Comparison of ENCODE assay signal across 21 cellular contexts in genomic region chr12:110071967-110072366, GRCh38. TPM values are rescaled to one million over a fixed set of nuclear protein-coding genes. Genes with fewer than 3 reads are reported as not detected.
DNase-seq lines count a peak whose midpoint lies in the region; ATAC-seq and TF ChIP-seq lines count a peak whose summit lies in the region.
"Had no signal": no experiment of that assay in that cellular context is flagged by ENCODE, and none has a peak within 500 bp of the region (broad histone marks: within the 10 kb centered on the region; RNA-seq: fewer than 3 reads in every experiment).

No MANE protein-coding gene starts in this region.

- peaks cover 44% of the 10 kb centered on the region for H3K4me1 Mint-ChIP-seq in T-helper 1 cell treated with Interleukin-12 subunit alpha and Interleukin-12 subunit beta and Interleukin-4 antibody, amounts not matched to agents 30 μg/mL and 1 μg/mL, for 36 hours (ENCODE audit: low read depth)
- peaks cover 19 to 38% (median 26%) of the 10 kb centered on the region in 4 donors for H3K4me1 Mint-ChIP-seq in CD4-positive, alpha-beta memory T cell
- H3K4me1 Mint-ChIP-seq in activated T-helper 17 cell treated with anti-CD3 and anti-CD28 coated beads, Interleukin-2, amount 50 U/mL, for 72 hours: peaks cover 24% of the 10 kb centered on the region

- H3K9me3 ChIP-seq in CD4-positive, alpha-beta memory T cell (ENCODE audit: control insufficient read depth in 1 of 2, low read length in 2 of 2): no peaks in the 10 kb centered on the region
- H3K9me3 ChIP-seq: BE2C, psoas muscle had no signal

- peak overlapping the region; percentile 69 for H3K27ac Mint-ChIP-seq in T-helper 1 cell treated with Interleukin-12 subunit alpha and Interleukin-12 subunit beta and Interleukin-4 antibody, amounts not matched to agents 30 μg/mL and 1 μg/mL, for 36 hours
- peak overlapping the region in 4 of 7 donors; percentile 0 to 82 (median 44) for H3K27ac Mint-ChIP-seq in CD4-positive, alpha-beta memory T cell
- peak overlapping the region; percentile 90 for H3K27ac Mint-ChIP-seq in activated T-helper 17 cell treated with anti-CD3 and anti-CD28 coated beads, Interleukin-2, amount 50 U/mL, for 72 hours
- H3K27ac Mint-ChIP-seq: activated B cell treated with CpG ODN at 0.5 μM for 24 hours had no signal

- CTCF ChIA-PET in CD4-positive, alpha-beta memory T cell (lab: Charles Lee; ENCODE audit: partially characterized antibody): no interaction called here

- intact Hi-C loops in CD4-positive, alpha-beta memory T cell (cut with micrococcal nuclease): no loop called here

- H3K4me3 Mint-ChIP-seq in T-helper 1 cell treated with Interleukin-12 subunit alpha and Interleukin-12 subunit beta and Interleukin-4 antibody, amounts not matched to agents 30 μg/mL and 1 μg/mL, for 36 hours: peak overlapping the region; percentile 88
- peak overlapping the region; percentile 38 to 96 (median 83) for H3K4me3 Mint-ChIP-seq in CD4-positive, alpha-beta memory T cell
- H3K4me3 Mint-ChIP-seq in activated T-helper 17 cell treated with anti-CD3 and anti-CD28 coated beads, Interleukin-2, amount 50 U/mL, for 72 hours: peak overlapping the region; percentile 98
- H3K4me3 Mint-ChIP-seq: activated B cell treated with CpG ODN at 0.5 μM for 24 hours had no signal

- no peak for ATAC-seq in activated T-helper 17 cell treated with anti-CD3 and anti-CD28 coated beads, Interleukin-2, amount 50 U/mL, for 72 hours (replicated peaks)
- ATAC-seq: HepG2, left ventricle myocardium superior, psoas muscle had no signal

- DNase-seq in T-helper 1 cell (no peak), coronary artery (ENCODE audit: low spot score) (no peak), AML-193 (lab: John Stamatoyannopoulos, UW) (no peak), NCI-H345 (lab: John Stamatoyannopoulos, UW) (no peak)
- no peak for DNase-seq in CD4-positive, alpha-beta memory T cell
- DNase-seq: activated B cell treated with CpG ODN at 0.5 μM for 24 hours; BE2C; left ventricle myocardium superior; NCI-H510A treated with DMSO at 0.1 percent for 48 hours; psoas muscle; stimulated activated CD4-positive, alpha-beta T cell treated with anti-CD3 and anti-CD28 coated beads, Interleukin-2, amount 100 ng/mL, for 24 hours; stimulated activated naive CD4-positive, alpha-beta T cell; T1000; trophoblast cell had no signal

- H3K36me3 ChIP-seq in CD4-positive, alpha-beta memory T cell (ENCODE audit: insufficient read depth, low read length): no peaks in the 10 kb centered on the region
- H3K36me3 ChIP-seq: BE2C had no signal

- no peak for TF ChIP-seq CTCF in coronary artery (IDR thresholded peaks at IDR 0.05)

- peaks cover 14% of the 10 kb centered on the region for H3K36me3 Mint-ChIP-seq in T-helper 1 cell treated with Interleukin-12 subunit alpha and Interleukin-12 subunit beta and Interleukin-4 antibody, amounts not matched to agents 30 μg/mL and 1 μg/mL, for 36 hours (ENCODE audit: low read depth)
- peaks cover 0 to 3% of the 10 kb centered on the region in 2 donors for H3K36me3 Mint-ChIP-seq in CD4-positive, alpha-beta memory T cell
- H3K36me3 Mint-ChIP-seq in activated T-helper 17 cell treated with anti-CD3 and anti-CD28 coated beads, Interleukin-2, amount 50 U/mL, for 72 hours (ENCODE audit: low read depth): no peaks in the 10 kb centered on the region

- H3K9me3 Mint-ChIP-seq in T-helper 1 cell treated with Interleukin-12 subunit alpha and Interleukin-12 subunit beta and Interleukin-4 antibody, amounts not matched to agents 30 μg/mL and 1 μg/mL, for 36 hours: peaks cover 6% of the 10 kb centered on the region
- no peaks in the 10 kb centered on the region for H3K9me3 Mint-ChIP-seq in CD4-positive, alpha-beta memory T cell
- H3K9me3 Mint-ChIP-seq in activated T-helper 17 cell treated with anti-CD3 and anti-CD28 coated beads, Interleukin-2, amount 50 U/mL, for 72 hours: no peaks in the 10 kb centered on the region
- H3K9me3 Mint-ChIP-seq: activated B cell treated with CpG ODN at 0.5 μM for 24 hours had no signal

- H3K27me3 ChIP-seq in CD4-positive, alpha-beta memory T cell (ENCODE audit: insufficient read depth, low read length): no peaks in the 10 kb centered on the region
- H3K27me3 ChIP-seq in layer of hippocampus (ENCODE audit: control insufficient read depth, insufficient read depth, low read length): no peaks in the 10 kb centered on the region
- H3K27me3 ChIP-seq: BE2C had no signal

- H3K27me3 Mint-ChIP-seq in T-helper 1 cell treated with Interleukin-12 subunit alpha and Interleukin-12 subunit beta and Interleukin-4 antibody, amounts not matched to agents 30 μg/mL and 1 μg/mL, for 36 hours (ENCODE audit: low read depth): no peaks in the 10 kb centered on the region
- H3K27me3 Mint-ChIP-seq in CD4-positive, alpha-beta memory T cell: no peaks in the 10 kb centered on the region
- no peaks in the 10 kb centered on the region for H3K27me3 Mint-ChIP-seq in activated T-helper 17 cell treated with anti-CD3 and anti-CD28 coated beads, Interleukin-2, amount 50 U/mL, for 72 hours
- H3K27me3 Mint-ChIP-seq: activated B cell treated with CpG ODN at 0.5 μM for 24 hours had no signal

- H3K4me1 ChIP-seq in CD4-positive, alpha-beta memory T cell (ENCODE audit: insufficient read depth, low read length): peaks cover 20% of the 10 kb centered on the region
- H3K4me1 ChIP-seq: psoas muscle had no signal

- no peak overlapping the region for H3K4me3 ChIP-seq in CD4-positive, alpha-beta memory T cell (ENCODE audit: low read length in 2 of 2)
- H3K4me3 ChIP-seq in coronary artery: no peak overlapping the region
- H3K4me3 ChIP-seq: psoas muscle, skin epidermis had no signal

- no peak overlapping the region for H3K27ac ChIP-seq in CD4-positive, alpha-beta memory T cell (ENCODE audit: low read depth, low read length)
- H3K27ac ChIP-seq in layer of hippocampus (ENCODE audit: low read depth, low read length) (peak overlapping the region; percentile 99), coronary artery (no peak overlapping the region)
- H3K27ac ChIP-seq: 22Rv1, epithelial cell of prostate, psoas muscle had no signal

- POLR2A ChIA-PET in CD4-positive, alpha-beta memory T cell (lab: Charles Lee; ENCODE audit: partially characterized antibody): no interaction called here

RNA-seq across cellular contexts. Expression of gene C12orf76, which starts 23.6 kb away (rescaled TPM):
- total RNA-seq in CD4-positive, alpha-beta memory T cell: 10 to 100 TPM; 26.4 to 33.5 TPM
- polyA plus RNA-seq in CD4-positive, alpha-beta memory T cell: 10 to 100 TPM; 16.4 to 17.5 TPM
- 10 to 100 TPM in 1 of 2 donors, 1 to 10 TPM in 1; 9.9 to 16.3 TPM for total RNA-seq in activated T-helper 17 cell treated with anti-CD3 and anti-CD28 coated beads, Interleukin-2, amount 50 U/mL, for 72 hours

RNA-seq across cellular contexts. Expression of gene IFT81, which starts 52.2 kb away (rescaled TPM):
- total RNA-seq in CD4-positive, alpha-beta memory T cell: 1 to 10 TPM; 1.1 to 1.3 TPM
- polyA plus RNA-seq in CD4-positive, alpha-beta memory T cell: 1 to 10 TPM in 1 of 2 donors, under 1 TPM in 1; 0.57 to 1.2 TPM
- total RNA-seq in activated T-helper 17 cell treated with anti-CD3 and anti-CD28 coated beads, Interleukin-2, amount 50 U/mL, for 72 hours: 1 to 10 TPM; 2.4 to 3.4 TPM
